8 cellular contexts compared by ENCODE assay signal in genomic region chr11:68297812-68298658, GRCh38. TPM values are rescaled to one million over a fixed set of nuclear protein-coding genes. Genes with fewer than 3 reads are reported as not detected.
DNase-seq lines count a peak whose midpoint lies in the region; ATAC-seq and TF ChIP-seq lines count a peak whose summit lies in the region.

No MANE protein-coding gene starts in this region.

- WGBS in heart right ventricle, 2 donors, result 28 to 33% methylated on average over 40 of the region's 40 CpGs

- TF ChIP-seq CTCF in heart right ventricle (IDR thresholded peaks at IDR 0.05), result peak; percentile 97 to 99 (median 98)

- H3K4me1 ChIP-seq in heart right ventricle, result peaks cover 6 to 28% (median 17%) of the 10 kb centered on the region in 9 donors

- peak overlapping the region in 4 of 10 donors; percentile 9 to 23 (median 20) for H3K4me3 ChIP-seq in heart right ventricle

- H3K27me3 ChIP-seq in heart right ventricle, result no peaks in the 10 kb centered on the region

- no peaks in the 10 kb centered on the region for H3K36me3 ChIP-seq in heart right ventricle

- peak; percentile 95 for ATAC-seq in activated naive CD8-positive, alpha-beta T cell treated with anti-CD3 and anti-CD28 coated beads, Interleukin-2, amount 10 ng/mL, durations not matched to agents 7 days and 5 days (ENCODE audit: low read depth)
- ATAC-seq in heart right ventricle, result peak; percentile 95 to 98 (median 97)

- POLR2A ChIA-PET in activated naive CD8-positive, alpha-beta T cell treated with anti-CD3 and anti-CD28 coated beads, Interleukin-2, amount 10 ng/mL, durations not matched to agents 7 days and 5 days (lab: Charles Lee), result interaction anchor here (1.0 to 1.9 kb wide), 3 partner anchors 26 to 40 kb away, joined by 3 to 9 read pairs (median 6); partner anchors contain the start of gene C11orf24

- H3K36me3 Mint-ChIP-seq in activated naive CD8-positive, alpha-beta T cell treated with anti-CD3 and anti-CD28 coated beads, Interleukin-2, amount 10 ng/mL, durations not matched to agents 7 days and 5 days, result no peaks in the 10 kb centered on the region

- no peaks in the 10 kb centered on the region for H3K9me3 ChIP-seq in heart right ventricle

- no peaks in the 10 kb centered on the region for H3K9me3 Mint-ChIP-seq in activated naive CD8-positive, alpha-beta T cell treated with anti-CD3 and anti-CD28 coated beads, Interleukin-2, amount 10 ng/mL, durations not matched to agents 7 days and 5 days

- intact Hi-C loops in heart right ventricle (cut with DNase I), result loop anchor here (1.0 to 10.0 kb wide), 9 partner anchors 40 to 149 kb away; no protein-coding TSS in a partner anchor

- peaks cover 6% of the 10 kb centered on the region for H3K27me3 Mint-ChIP-seq in activated naive CD8-positive, alpha-beta T cell treated with anti-CD3 and anti-CD28 coated beads, Interleukin-2, amount 10 ng/mL, durations not matched to agents 7 days and 5 days

- no peak overlapping the region for H3K4me3 Mint-ChIP-seq in activated naive CD8-positive, alpha-beta T cell treated with anti-CD3 and anti-CD28 coated beads, Interleukin-2, amount 10 ng/mL, durations not matched to agents 7 days and 5 days

- H3K4me1 Mint-ChIP-seq in activated naive CD8-positive, alpha-beta T cell treated with anti-CD3 and anti-CD28 coated beads, Interleukin-2, amount 10 ng/mL, durations not matched to agents 7 days and 5 days, result peaks cover 11% of the 10 kb centered on the region

- H3K27ac Mint-ChIP-seq in activated naive CD8-positive, alpha-beta T cell treated with anti-CD3 and anti-CD28 coated beads, Interleukin-2, amount 10 ng/mL, durations not matched to agents 7 days and 5 days, result no peak overlapping the region

- DNase-seq in NCI-H2081 (lab: John Stamatoyannopoulos, UW), result peak; percentile 29 to 41
- DNase-seq in NCI-H2081 treated with DMSO at 0.1 percent for 48 hours (lab: John Stamatoyannopoulos, UW), result no peak
- DNase-seq in Kasumi-1 (lab: John Stamatoyannopoulos, UW), result peak; percentile 50 to 54
- DNase-seq in SW 1271 (lab: John Stamatoyannopoulos, UW), result peak; percentile 31 to 62
- peak; percentile 86 for DNase-seq in activated naive CD8-positive, alpha-beta T cell treated with anti-CD3 and anti-CD28 coated beads, Interleukin-2, amount 10 ng/mL, durations not matched to agents 7 days and 5 days
- DNase-seq in heart right ventricle, result peak; percentile 75 to 83
- peak; percentile 54 for DNase-seq in putamen (ENCODE audit: low spot score)
- no peak for DNase-seq in cortex of kidney (lab: John Stamatoyannopoulos, UW)

- H3K27ac ChIP-seq in heart right ventricle, result peak overlapping the region in 1 of 10 donors; percentile 5

RNA-seq across cellular contexts. Expression of gene LRP5, which starts 14.4 kb away (rescaled TPM):
- 10 to 100 TPM; 22.3 to 23.3 TPM for total RNA-seq in activated naive CD8-positive, alpha-beta T cell treated with anti-CD3 and anti-CD28 coated beads, Interleukin-2, amount 10 ng/mL, durations not matched to agents 7 days and 5 days
- 10 to 100 TPM; 33.9 to 73.3 (median 46.3) TPM for total RNA-seq in heart right ventricle
- polyA plus RNA-seq in heart right ventricle, result 10 to 100 TPM; 23.2 to 71.6 TPM

RNA-seq across cellular contexts. Expression of gene C11orf24, which starts 26.3 kb away (rescaled TPM):
- 10 to 100 TPM; 23.1 to 23.5 TPM for total RNA-seq in activated naive CD8-positive, alpha-beta T cell treated with anti-CD3 and anti-CD28 coated beads, Interleukin-2, amount 10 ng/mL, durations not matched to agents 7 days and 5 days
- total RNA-seq in heart right ventricle, result 10 to 100 TPM; 14.9 to 45.6 (median 28.1) TPM
- polyA plus RNA-seq in heart right ventricle, result 10 to 100 TPM; 54.2 to 62.2 TPM

Comparison
In these comparisons a context has a peak if more than half of its experiments do, and no peak if none do; other contexts are left out.
1. DNase-seq: peak in NCI-H2081 (2 of 2), Kasumi-1 (2 of 2), SW 1271 (2 of 2), activated naive CD8-positive, alpha-beta T cell treated with anti-CD3 and anti-CD28 coated beads, Interleukin-2, amount 10 ng/mL, durations not matched to agents 7 days and 5 days (single experiment), heart right ventricle (2 of 2) and putamen (single experiment); none in NCI-H2081 treated with DMSO at 0.1 percent for 48 hours (single experiment) and cortex of kidney (single experiment).